ENCODE assay signal across 19 cellular contexts in the genomic region with DNA sequence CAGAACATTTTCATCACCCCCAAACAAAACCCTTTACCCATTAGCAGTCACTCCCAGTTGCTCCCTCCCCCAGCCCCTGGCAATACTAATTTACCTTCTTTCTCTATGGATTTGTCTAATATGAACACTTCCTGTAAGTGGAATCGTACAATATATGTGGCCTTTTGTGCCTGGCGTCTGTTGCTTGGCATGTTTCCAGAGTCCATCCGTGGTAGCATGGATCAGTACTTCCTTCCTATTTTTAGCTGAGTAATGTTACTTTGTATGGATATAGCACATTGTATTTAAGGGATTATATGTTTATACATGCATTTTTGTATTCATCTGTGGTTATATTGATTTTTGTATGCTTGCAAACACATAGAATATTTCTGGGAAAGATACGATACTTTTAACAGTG. TPM values are rescaled to one million over a fixed set of nuclear protein-coding genes. Genes with fewer than 3 reads are reported as not detected.
DNase-seq lines count a peak whose midpoint lies in the region; ATAC-seq, FAIRE-seq and TF ChIP-seq lines count a peak whose summit lies in the region.
"Had no signal": no experiment of that assay in that cellular context is flagged by ENCODE, and none has a peak within 500 bp of the region (broad histone marks: within the 10 kb centered on the region; RNA-seq: fewer than 3 reads in every experiment).

No MANE protein-coding gene starts in this region.

- no peak for TF ChIP-seq EP300 in K562 (IDR thresholded peaks at IDR 0.05; ENCODE audit: low read length)

- TF ChIP-seq POLR2A in K562 (conservative IDR thresholded peaks at IDR 0.05) (no peak), endothelial cell of umbilical vein (IDR thresholded peaks at IDR 0.05; ENCODE audit: low read depth, low read length) (no peak)

- H3K4me1 Mint-ChIP-seq in activated naive CD4-positive, alpha-beta T cell treated with anti-CD3 and anti-CD28 coated beads for 36 hours (ENCODE audit: low read depth), result no peaks in the 10 kb centered on the region
- H3K4me1 Mint-ChIP-seq: B cell had no signal

- CTCF ChIA-PET in K562 (lab: Yijun Ruan, JAX; ENCODE audit: low intra/inter-chr PET ratio), result no interaction called here
- CTCF ChIA-PET in endothelial cell of umbilical vein (lab: Charles Lee), result no interaction called here
- CTCF ChIA-PET in activated naive CD4-positive, alpha-beta T cell treated with anti-CD3 and anti-CD28 coated beads for 36 hours (lab: Charles Lee), result no interaction called here

- H4K20me1 ChIP-seq in K562 (replicated peaks; ENCODE audit: control insufficient read depth, insufficient read depth, low read length), result no peaks in the 10 kb centered on the region
- no peaks in the 10 kb centered on the region for H4K20me1 ChIP-seq in endothelial cell of umbilical vein (replicated peaks; ENCODE audit: control insufficient read depth, extremely low read depth, insufficient read depth, low read length)

- H3K4me3 ChIP-seq in BE2C (ENCODE audit: low read depth, low read length), result no peak overlapping the region
- no peak overlapping the region for H3K4me3 ChIP-seq in K562
- H3K4me3 ChIP-seq in endothelial cell of umbilical vein (replicated peaks in 1 of 3; ENCODE audit: insufficient read depth in 1 of 3, low read depth in 1 of 3, low read length in 3 of 3), result no peak overlapping the region
- H3K4me3 ChIP-seq: GM23338 had no signal

- ATAC-seq in K562 (no peak), GM18909 (IDR thresholded peaks at IDR 0.05; ENCODE audit: poor library complexity, unreplicated experiment) (no peak)
- ATAC-seq: CD8-positive, alpha-beta T cell; GM23338 had no signal

- BruUV-seq in K562 (replicated peaks; lab: Mats Ljungman, UMichigan), result no TSS peak
- BruUV-seq in endothelial cell of umbilical vein (replicated peaks; lab: Mats Ljungman, UMichigan), result no TSS peak

- H2AFZ ChIP-seq in K562 (ENCODE audit: low read depth, low read length), result no peak overlapping the region
- no peak overlapping the region for H2AFZ ChIP-seq in endothelial cell of umbilical vein (ENCODE audit: low read depth, low read length)
- H2AFZ ChIP-seq: GM23338 had no signal

- dilution Hi-C loops in endothelial cell of umbilical vein (cut with MboI; ENCODE audit: extremely low pct_ligation_motif_present, low sequenced_read_pairs), result no loop called here

- H3K9me3 Mint-ChIP-seq in activated naive CD4-positive, alpha-beta T cell treated with anti-CD3 and anti-CD28 coated beads for 36 hours, result no peaks in the 10 kb centered on the region
- H3K9me3 Mint-ChIP-seq: CD8-positive, alpha-beta T cell had no signal

- POLR2A ChIA-PET in K562 (lab: Yijun Ruan, JAX), result no interaction called here
- POLR2A ChIA-PET in endothelial cell of umbilical vein (lab: Charles Lee), result no interaction called here

- no peaks in the 10 kb centered on the region for H3K4me1 ChIP-seq in BE2C
- H3K4me1 ChIP-seq in K562 (replicated peaks in 1 of 2; ENCODE audit: control insufficient read depth in 2 of 2, insufficient read depth in 2 of 2, low read length in 2 of 2), result no peaks in the 10 kb centered on the region
- no peaks in the 10 kb centered on the region for H3K4me1 ChIP-seq in endothelial cell of umbilical vein (ENCODE audit: control insufficient read depth, extremely low read depth, insufficient read depth, low read length)

- no peak for FAIRE-seq in K562 (lab: Jason Lieb, UNC)
- FAIRE-seq in endothelial cell of umbilical vein (lab: Jason Lieb, UNC), result no peak
- FAIRE-seq: D721Med had no signal

- no peaks in the 10 kb centered on the region for H3K9me1 ChIP-seq in K562 (ENCODE audit: control insufficient read depth, insufficient read depth, low read length)
- H3K9me1 ChIP-seq in endothelial cell of umbilical vein (replicated peaks; ENCODE audit: control insufficient read depth, extremely low read depth, insufficient read depth, low read length), result no peaks in the 10 kb centered on the region

- TF ChIP-seq CTCF in BE2C (IDR thresholded peaks at IDR 0.05; ENCODE audit: low read depth, low read length) (no peak), K562 (IDR thresholded peaks at IDR 0.05 in 2 of 3, conservative IDR thresholded peaks at IDR 0.05 in 1 of 3; ENCODE audit: insufficient read depth in 2 of 3, low read depth in 1 of 3, low read length in 3 of 3) (no peak), endothelial cell of umbilical vein (IDR thresholded peaks at IDR 0.05; ENCODE audit: extremely low read depth in 1 of 2, insufficient read depth in 1 of 2, low read depth in 1 of 2, low read length in 2 of 2) (no peak)

- H3K27me3 ChIP-seq in BE2C (no peaks in the 10 kb centered on the region), K562 (ENCODE audit: control insufficient read depth in 2 of 2, insufficient read depth in 2 of 2, low read length in 2 of 2) (peaks cover 0 to 6% of the 10 kb centered on the region in 2 experiments; a peak in 1 of 5 replicates), endothelial cell of umbilical vein (ENCODE audit: control insufficient read depth in 2 of 2, insufficient read depth in 2 of 2, low read length in 2 of 2) (no peaks in the 10 kb centered on the region)

- in situ Hi-C loops in K562 (cut with MboI), result no loop called here

- H3K36me3 ChIP-seq in BE2C, result no peaks in the 10 kb centered on the region
- H3K36me3 ChIP-seq in K562 (ENCODE audit: control insufficient read depth, insufficient read depth, low read length), result no peaks in the 10 kb centered on the region
- no peaks in the 10 kb centered on the region for H3K36me3 ChIP-seq in endothelial cell of umbilical vein (ENCODE audit: control insufficient read depth in 2 of 2, extremely low read depth in 1 of 2, insufficient read depth in 2 of 2, low read length in 2 of 2)

- no peak overlapping the region for H3K9ac ChIP-seq in K562 (ENCODE audit: insufficient read depth in 1 of 2, low read depth in 2 of 2, low read length in 2 of 2)
- H3K9ac ChIP-seq in endothelial cell of umbilical vein (replicated peaks; ENCODE audit: extremely low read depth, insufficient read depth, low read length), result no peak overlapping the region

- H3K27ac ChIP-seq in K562 (ENCODE audit: extremely low read depth, low read depth, low read length) (no peak overlapping the region), endothelial cell of umbilical vein (ENCODE audit: insufficient read depth, low read depth, low read length) (no peak overlapping the region)
- H3K27ac ChIP-seq: 22Rv1, C4-2B had no signal

- H3K27me3 Mint-ChIP-seq in activated naive CD4-positive, alpha-beta T cell treated with anti-CD3 and anti-CD28 coated beads for 36 hours (ENCODE audit: low read depth), result no peaks in the 10 kb centered on the region

- H3K4me2 ChIP-seq in K562 (ENCODE audit: insufficient read depth, low read length) (no peak overlapping the region), endothelial cell of umbilical vein (ENCODE audit: insufficient read depth, low read length) (no peak overlapping the region)
- H3K4me2 ChIP-seq: GM23338 had no signal

- DNase-seq in DMS53 (lab: John Stamatoyannopoulos, UW) (peak; percentile 1), DMS53 treated with DMSO at 0.1 percent for 48 hours (lab: John Stamatoyannopoulos, UW; ENCODE audit: unreplicated experiment) (no peak), BE2C (peak; percentile 11), K562 (ENCODE audit: extremely low read depth in 1 of 4, low spot score in 3 of 4) (no peak), endothelial cell of umbilical vein (ENCODE audit: low read depth, low spot score) (peak; percentile 28)
- no peak for DNase-seq in stimulated activated CD8-positive, alpha-beta memory T cell treated with anti-CD3 and anti-CD28 coated beads, Interleukin-4, amount 100 ng/mL, for 48 hours
- no peak for DNase-seq in activated naive CD4-positive, alpha-beta T cell treated with anti-CD3 and anti-CD28 coated beads for 36 hours
- DNase-seq: CD8-positive, alpha-beta T cell; COR-L47; DMS153; H7; IMR-90 had no signal

- no peaks in the 10 kb centered on the region for H3K36me3 Mint-ChIP-seq in activated naive CD4-positive, alpha-beta T cell treated with anti-CD3 and anti-CD28 coated beads for 36 hours (ENCODE audit: low read depth)
- H3K36me3 Mint-ChIP-seq: CD8-positive, alpha-beta T cell had no signal

- no peak overlapping the region for H3K27ac Mint-ChIP-seq in activated naive CD4-positive, alpha-beta T cell treated with anti-CD3 and anti-CD28 coated beads for 36 hours
- H3K27ac Mint-ChIP-seq: B cell; CD8-positive, alpha-beta T cell; GM23338 had no signal

- 11% methylated on average over 4 of the region's 4 CpGs for WGBS in K562 (ENCODE audit: insufficient coverage, low coverage, missing lambda C conversion rate)

- H3K9me3 ChIP-seq in BE2C (no peaks in the 10 kb centered on the region), K562 (replicated peaks; ENCODE audit: control insufficient read depth, insufficient read depth, low read depth, low read length) (no peaks in the 10 kb centered on the region), endothelial cell of umbilical vein (replicated peaks; ENCODE audit: control insufficient read depth, insufficient read depth, low read length) (no peaks in the 10 kb centered on the region)

- no peak for TF ChIP-seq RAD21 in K562 (CRISPR knock-in tag; conservative IDR thresholded peaks at IDR 0.05 in 1 of 2, IDR thresholded peaks at IDR 0.05 in 1 of 2)

- H3K79me2 ChIP-seq in K562 (ENCODE audit: control insufficient read depth, insufficient read depth, low read length), result no peaks in the 10 kb centered on the region
- H3K79me2 ChIP-seq in endothelial cell of umbilical vein (ENCODE audit: control insufficient read depth, insufficient read depth, low read length), result no peaks in the 10 kb centered on the region

- H3K4me3 Mint-ChIP-seq in activated naive CD4-positive, alpha-beta T cell treated with anti-CD3 and anti-CD28 coated beads for 36 hours, result no peak overlapping the region
- H3K4me3 Mint-ChIP-seq: B cell; CD8-positive, alpha-beta T cell; GM23338 had no signal

- intact Hi-C loops in K562 (cut with micrococcal nuclease), result no loop called here
- intact Hi-C loops in endothelial cell of umbilical vein (cut with micrococcal nuclease), result no loop called here
- intact Hi-C loops in activated naive CD4-positive, alpha-beta T cell treated with anti-CD3 and anti-CD28 coated beads for 36 hours (cut with micrococcal nuclease), result no loop called here

RNA-seq across cellular contexts. Expression of a gene that starts 48.2 kb away (rescaled TPM):
- 7.0 TPM for polyA plus RNA-seq in BE2C (2012; ENCODE audit: insufficient read depth, insufficient read length, low read depth)
- total RNA-seq in K562 (2011; cell fraction: chromatin; rRNA removed; ENCODE audit: low replicate concordance), result not detected in 2 replicates
- not detected in 2 replicates for total RNA-seq in K562 (2011; cell fraction: nucleolus; rRNA removed)
- total RNA-seq in K562 (2011; cell fraction: nucleoplasm; rRNA removed), result not detected in 2 replicates
- not detected in 2 replicates for total RNA-seq in K562 (2014; rRNA removed)
- not detected in 2 replicates for total RNA-seq in K562 (2014; rRNA removed; fragmentation: Illumina TruSeq; extraction: Trizol)
- total RNA-seq in K562 (2015; rRNA removed; fragmentation: Illumina TruSeq; extraction: Trizol), result not detected in 2 replicates
- not detected in 2 replicates for total RNA-seq in K562 (2021)
- polyA plus RNA-seq in K562 (2011; rRNA removed), result not detected in 2 replicates
- not detected in 2 replicates for polyA plus RNA-seq in K562 (2011; cell fraction: cytosol; rRNA removed)
- not detected in 2 replicates for polyA plus RNA-seq in K562 (2011; cell fraction: nucleus; rRNA removed)
- polyA plus RNA-seq in K562 (2012), result not detected in 2 replicates
- polyA plus RNA-seq in K562 (2014; fragmentation: Illumina TruSeq; extraction: Trizol), result not detected in 2 replicates
- polyA plus RNA-seq in K562 (2014; fragmentation: Nextera tagmentation; extraction: Ambion mirVana), result not detected
- not detected in 2 replicates for polyA plus RNA-seq in K562 (2014; rRNA removed)
- polyA minus RNA-seq in K562 (2011; rRNA and poly(A)+ RNA removed), result not detected in 2 replicates
- not detected in 2 replicates for polyA minus RNA-seq in K562 (2011; cell fraction: cytosol; rRNA and poly(A)+ RNA removed)
- not detected in 2 replicates for polyA minus RNA-seq in K562 (2011; cell fraction: nucleus; rRNA and poly(A)+ RNA removed)
- not detected in 2 replicates for total RNA-seq in endothelial cell of umbilical vein
- polyA plus RNA-seq in endothelial cell of umbilical vein, result not detected in 2 replicates
- not detected in 2 replicates for polyA plus RNA-seq in endothelial cell of umbilical vein (2011; cell fraction: cytosol; rRNA removed)
- not detected in 2 replicates for polyA plus RNA-seq in endothelial cell of umbilical vein (2011; cell fraction: nucleus; rRNA removed)
- not detected in 2 replicates for polyA plus RNA-seq in endothelial cell of umbilical vein (2012)
- polyA minus RNA-seq in endothelial cell of umbilical vein, result not detected in 2 replicates
- polyA minus RNA-seq in endothelial cell of umbilical vein (2011; cell fraction: cytosol; rRNA and poly(A)+ RNA removed), result 2.0 TPM
- not detected in 2 replicates for polyA minus RNA-seq in endothelial cell of umbilical vein (2011; cell fraction: nucleus; rRNA and poly(A)+ RNA removed)
- total RNA-seq in activated naive CD4-positive, alpha-beta T cell treated with anti-CD3 and anti-CD28 coated beads for 36 hours, result under 1 TPM; 0.30 to 0.60 TPM
- total RNA-seq: HT-29, IMR-90 had no signal
- polyA plus RNA-seq: GM23338, IMR-90 had no signal

Comparison
In these comparisons a context has a peak if more than half of its experiments do, and no peak if none do; other contexts are left out.
1. DNase-seq: peak in DMS53 (single experiment), BE2C (single experiment) and endothelial cell of umbilical vein (single experiment); none in DMS53 treated with DMSO at 0.1 percent for 48 hours (single experiment), K562 (0 of 4), stimulated activated CD8-positive, alpha-beta memory T cell treated with anti-CD3 and anti-CD28 coated beads, Interleukin-4, amount 100 ng/mL, for 48 hours (single experiment) and activated naive CD4-positive, alpha-beta T cell treated with anti-CD3 and anti-CD28 coated beads for 36 hours (single experiment).